ENCODE assay signal across 10 cellular contexts in the genomic region with DNA sequence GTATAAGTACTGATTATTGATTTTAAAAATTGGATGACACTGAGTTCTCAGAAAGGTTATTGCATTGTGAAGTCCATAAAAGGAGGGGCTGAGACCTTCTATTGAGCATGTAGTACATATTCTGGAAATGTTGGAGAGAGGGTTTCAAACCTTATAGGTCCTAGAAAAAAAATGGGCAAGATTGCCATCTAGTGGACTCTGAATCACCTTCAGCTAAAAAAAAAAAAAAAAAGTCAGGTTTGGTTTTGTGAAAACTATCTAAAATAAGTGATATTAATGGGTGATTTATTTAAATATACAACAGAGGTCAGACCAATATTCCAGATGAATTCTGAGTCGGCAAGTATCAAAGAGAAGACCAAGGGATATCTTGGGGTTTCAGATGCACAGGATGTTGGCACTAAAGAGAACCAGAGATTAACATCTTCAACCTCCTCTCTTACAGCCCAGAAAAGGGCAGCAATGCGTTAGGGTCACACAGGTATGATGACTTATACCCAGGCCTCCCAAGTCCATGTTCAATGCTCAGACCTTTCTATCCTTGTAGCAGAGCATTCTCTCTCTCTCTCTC.
DNase-seq lines count a peak whose midpoint lies in the region; ATAC-seq and TF ChIP-seq lines count a peak whose summit lies in the region.
"Had no signal": no experiment of that assay in that cellular context is flagged by ENCODE, and none has a peak within 500 bp of the region (broad histone marks: within the 10 kb centered on the region; RNA-seq: fewer than 3 reads in every experiment).

No MANE protein-coding gene starts in this region.

- POLR2A ChIA-PET in naive thymus-derived CD4-positive, alpha-beta T cell (lab: Charles Lee): interaction anchor here (0.6 kb wide), 1 partner anchor 40 kb away, joined by 3 read pairs; no protein-coding TSS in a partner anchor

- no peak overlapping the region for H3K27ac ChIP-seq in fibroblast of lung (ENCODE audit: insufficient read depth, low read length)
- no peak overlapping the region for H3K27ac ChIP-seq in naive thymus-derived CD4-positive, alpha-beta T cell (ENCODE audit: low read depth, low read length)
- H3K27ac ChIP-seq: epithelial cell of prostate, HL-60 had no signal

- H3K27me3 Mint-ChIP-seq in activated naive CD4-positive, alpha-beta T cell treated with anti-CD3 and anti-CD28 coated beads, Interleukin-2, amount 10 ng/mL, durations not matched to agents 7 days and 5 days: peaks cover 7% of the 10 kb centered on the region
- H3K27me3 Mint-ChIP-seq in naive thymus-derived CD4-positive, alpha-beta T cell: peaks cover 10 to 27% (median 20%) of the 10 kb centered on the region in 5 donors

- H3K36me3 Mint-ChIP-seq in activated naive CD4-positive, alpha-beta T cell treated with anti-CD3 and anti-CD28 coated beads, Interleukin-2, amount 10 ng/mL, durations not matched to agents 7 days and 5 days: no peaks in the 10 kb centered on the region
- no peaks in the 10 kb centered on the region for H3K36me3 Mint-ChIP-seq in naive thymus-derived CD4-positive, alpha-beta T cell

- no peaks in the 10 kb centered on the region for H3K79me2 ChIP-seq in fibroblast of lung (ENCODE audit: control insufficient read depth, insufficient read depth, low read length)

- CTCF ChIA-PET in activated naive CD4-positive, alpha-beta T cell treated with anti-CD3 and anti-CD28 coated beads, Interleukin-2, amount 10 ng/mL, durations not matched to agents 7 days and 5 days (lab: Charles Lee): interaction anchor here (0.6 to 2.1 kb wide), 7 partner anchors 9 to 1451 kb away, joined by 3 to 12 read pairs (median 3); no protein-coding TSS in a partner anchor
- CTCF ChIA-PET in naive thymus-derived CD4-positive, alpha-beta T cell (lab: Charles Lee): interaction anchor here (0.6 kb wide), 1 partner anchor 32 kb away, joined by 4 read pairs; no protein-coding TSS in a partner anchor

- no peak overlapping the region for H3K9ac ChIP-seq in fibroblast of lung (ENCODE audit: insufficient read depth, low read length)

- H3K36me3 ChIP-seq in BE2C (no peaks in the 10 kb centered on the region), fibroblast of lung (ENCODE audit: control insufficient read depth, insufficient read depth, low read length) (no peaks in the 10 kb centered on the region)
- H3K36me3 ChIP-seq in naive thymus-derived CD4-positive, alpha-beta T cell (ENCODE audit: control insufficient read depth in 2 of 3, insufficient read depth in 3 of 3, low read length in 3 of 3): no peaks in the 10 kb centered on the region

- intact Hi-C loops in naive thymus-derived CD4-positive, alpha-beta T cell (cut with micrococcal nuclease): loop anchor here (2.0 to 5.0 kb wide), 5 partner anchors 373 to 1068 kb away; a partner anchor contains a TSS

- no peak overlapping the region for H2AFZ ChIP-seq in fibroblast of lung (ENCODE audit: low read length)

- no peak overlapping the region for H3K27ac Mint-ChIP-seq in activated naive CD4-positive, alpha-beta T cell treated with anti-CD3 and anti-CD28 coated beads, Interleukin-2, amount 10 ng/mL, durations not matched to agents 7 days and 5 days
- no peak overlapping the region for H3K27ac Mint-ChIP-seq in naive thymus-derived CD4-positive, alpha-beta T cell

- H3K9me3 Mint-ChIP-seq in activated naive CD4-positive, alpha-beta T cell treated with anti-CD3 and anti-CD28 coated beads, Interleukin-2, amount 10 ng/mL, durations not matched to agents 7 days and 5 days: no peaks in the 10 kb centered on the region
- H3K9me3 Mint-ChIP-seq in naive thymus-derived CD4-positive, alpha-beta T cell: no peaks in the 10 kb centered on the region

- no peaks in the 10 kb centered on the region for H3K4me1 Mint-ChIP-seq in activated naive CD4-positive, alpha-beta T cell treated with anti-CD3 and anti-CD28 coated beads, Interleukin-2, amount 10 ng/mL, durations not matched to agents 7 days and 5 days
- peaks cover 0 to 2% (median 0%) of the 10 kb centered on the region in 7 donors for H3K4me1 Mint-ChIP-seq in naive thymus-derived CD4-positive, alpha-beta T cell

- no peak overlapping the region for H3K4me2 ChIP-seq in fibroblast of lung (ENCODE audit: extremely low read depth, insufficient read depth, low read length)

- no peaks in the 10 kb centered on the region for H4K20me1 ChIP-seq in fibroblast of lung (ENCODE audit: control insufficient read depth, extremely low read depth, insufficient read depth, low read length)

- H3K4me3 ChIP-seq in BE2C (ENCODE audit: low read depth, low read length) (no peak overlapping the region), fibroblast of lung (replicated peaks in 1 of 4; ENCODE audit: control extremely low read depth in 1 of 4, insufficient read depth in 1 of 4, low read depth in 3 of 4, low read length in 4 of 4) (no peak overlapping the region)
- no peak overlapping the region for H3K4me3 ChIP-seq in naive thymus-derived CD4-positive, alpha-beta T cell (ENCODE audit: low read length)

- H3K27me3 ChIP-seq in BE2C (no peaks in the 10 kb centered on the region; the same call in 1 of the 2 replicates), fibroblast of lung (ENCODE audit: control insufficient read depth, insufficient read depth, low read length) (no peaks in the 10 kb centered on the region)
- no peaks in the 10 kb centered on the region for H3K27me3 ChIP-seq in naive thymus-derived CD4-positive, alpha-beta T cell (ENCODE audit: control insufficient read depth in 2 of 2, insufficient read depth in 2 of 2, low read length in 2 of 2)

- TF ChIP-seq CTCF in BE2C (IDR thresholded peaks at IDR 0.05; ENCODE audit: low read depth, low read length) (peak; percentile 47), GM20000 (IDR thresholded peaks at IDR 0.05; ENCODE audit: extremely low read depth, missing control alignments) (no peak), fibroblast of lung (conservative IDR thresholded peaks at IDR 0.05 in 1 of 2, IDR thresholded peaks at IDR 0.05 in 1 of 2; ENCODE audit: low read depth in 1 of 2, low read length in 2 of 2) (peak; percentile 29 to 55)

- H3K9me3 ChIP-seq in BE2C (no peaks in the 10 kb centered on the region), fibroblast of lung (ENCODE audit: control insufficient read depth, insufficient read depth, low read depth, low read length) (no peaks in the 10 kb centered on the region)
- no peaks in the 10 kb centered on the region for H3K9me3 ChIP-seq in naive thymus-derived CD4-positive, alpha-beta T cell (ENCODE audit: control insufficient read depth in 2 of 3, low read length in 3 of 3)

- DNase-seq in BE2C (no peak), GM20000 (ENCODE audit: low spot score) (peak; percentile 14), NCI-H748 treated with DMSO at 0.1 percent for 48 hours (lab: John Stamatoyannopoulos, UW) (peak; percentile 25), fibroblast of lung (ENCODE audit: low read depth in 2 of 2) (peak; percentile 4 to 35), HK-2 (ENCODE audit: unreplicated experiment) (no peak)
- DNase-seq in activated naive CD4-positive, alpha-beta T cell treated with anti-CD3 and anti-CD28 coated beads, Interleukin-2, amount 10 ng/mL, durations not matched to agents 7 days and 5 days: no peak
- DNase-seq in naive thymus-derived CD4-positive, alpha-beta T cell: no peak

- H3K4me1 ChIP-seq in BE2C (no peaks in the 10 kb centered on the region), fibroblast of lung (ENCODE audit: control insufficient read depth, extremely low read depth, insufficient read depth, low read length) (no peaks in the 10 kb centered on the region)
- no peaks in the 10 kb centered on the region for H3K4me1 ChIP-seq in naive thymus-derived CD4-positive, alpha-beta T cell (ENCODE audit: control insufficient read depth in 2 of 2, insufficient read depth in 2 of 2, low read length in 2 of 2)

- H3K4me3 Mint-ChIP-seq in activated naive CD4-positive, alpha-beta T cell treated with anti-CD3 and anti-CD28 coated beads, Interleukin-2, amount 10 ng/mL, durations not matched to agents 7 days and 5 days: no peak overlapping the region
- H3K4me3 Mint-ChIP-seq in naive thymus-derived CD4-positive, alpha-beta T cell: no peak overlapping the region

- no peak for ATAC-seq in GM21447 (IDR thresholded peaks at IDR 0.05; ENCODE audit: unreplicated experiment)
- ATAC-seq in naive thymus-derived CD4-positive, alpha-beta T cell: no peak

Comparison
In these comparisons a context has a peak if more than half of its experiments do, and no peak if none do; other contexts are left out.
1. DNase-seq: peak in GM20000 (single experiment), NCI-H748 treated with DMSO at 0.1 percent for 48 hours (single experiment) and fibroblast of lung (2 of 2); none in BE2C (single experiment), activated naive CD4-positive, alpha-beta T cell treated with anti-CD3 and anti-CD28 coated beads, Interleukin-2, amount 10 ng/mL, durations not matched to agents 7 days and 5 days (single experiment), HK-2 (single experiment) and naive thymus-derived CD4-positive, alpha-beta T cell (0 of 9).